20 cellular contexts compared by ENCODE assay signal in genomic region chr5:133034064-133034463, GRCh38. TPM values are rescaled to one million over a fixed set of nuclear protein-coding genes. Genes with fewer than 3 reads are reported as not detected.
A peak's percentile ranks its signal among the peaks of the same experiment; 100 is the strongest.
DNase-seq lines count a peak whose midpoint lies in the region; ATAC-seq and TF ChIP-seq lines count a peak whose summit lies in the region.
"Had no signal": no experiment of that assay in that cellular context is flagged by ENCODE, and none has a peak within 500 bp of the region (broad histone marks: within the 10 kb centered on the region; RNA-seq: fewer than 3 reads in every experiment).

No MANE protein-coding gene starts in this region.

- ATAC-seq in GM23338: no peak
- no peak for ATAC-seq in stimulated activated memory B cell treated with anti-CD40 and anti-IgM and Interleukin-4, amounts not matched to agents 10 μg/mL and 1 μg/mL and 100 μg/mL, for 72 hours
- no peak for ATAC-seq in Right ventricle myocardium superior (ENCODE audit: poor library complexity)
- ATAC-seq: Right ventricle myocardium inferior had no signal

- H3K27me3 Mint-ChIP-seq in GM23338 (ENCODE audit: insufficient read depth, low read depth, poor library complexity) (no peaks in the 10 kb centered on the region), endodermal cell (ENCODE audit: insufficient read depth) (no peaks in the 10 kb centered on the region), MCF 10A (ENCODE audit: insufficient read depth, unreplicated experiment) (no peaks in the 10 kb centered on the region)
- no peaks in the 10 kb centered on the region for H3K27me3 Mint-ChIP-seq in stimulated activated memory B cell treated with anti-CD40 and anti-IgM and Interleukin-4, amounts not matched to agents 10 μg/mL and 1 μg/mL and 100 μg/mL, for 72 hours

- H4K20me1 ChIP-seq in BLaER1: no peaks in the 10 kb centered on the region
- H4K20me1 ChIP-seq in GM23338 (replicated peaks; ENCODE audit: insufficient read depth): no peaks in the 10 kb centered on the region

- H3K4me1 ChIP-seq in BLaER1 (peaks cover 19% of the 10 kb centered on the region), GM23338 (ENCODE audit: insufficient read depth) (no peaks in the 10 kb centered on the region), endodermal cell (ENCODE audit: control insufficient read depth, insufficient read depth, low read length) (peaks cover 14% of the 10 kb centered on the region)

- H3K4me1 Mint-ChIP-seq in GM23338 (peaks cover 8% of the 10 kb centered on the region; the same call in 1 of the 3 replicates), endodermal cell (peaks cover 37% of the 10 kb centered on the region), MCF 10A (ENCODE audit: insufficient read depth, unreplicated experiment) (no peaks in the 10 kb centered on the region)
- peaks cover 37% of the 10 kb centered on the region for H3K4me1 Mint-ChIP-seq in stimulated activated memory B cell treated with anti-CD40 and anti-IgM and Interleukin-4, amounts not matched to agents 10 μg/mL and 1 μg/mL and 100 μg/mL, for 72 hours

- CTCF ChIA-PET in MCF 10A (lab: Yijun Ruan, JAX): interaction anchor here (0.5 kb wide), 1 partner anchor 214 kb away, joined by 3 read pairs; no protein-coding TSS in a partner anchor

- H3K4me3 Mint-ChIP-seq in GM23338 (no peak overlapping the region), endodermal cell (no peak overlapping the region), MCF 10A (ENCODE audit: unreplicated experiment) (no peak overlapping the region)
- H3K4me3 Mint-ChIP-seq in stimulated activated memory B cell treated with anti-CD40 and anti-IgM and Interleukin-4, amounts not matched to agents 10 μg/mL and 1 μg/mL and 100 μg/mL, for 72 hours: no peak overlapping the region
- H3K4me3 Mint-ChIP-seq: CD14-positive monocyte had no signal

- H3K9me3 ChIP-seq in BLaER1: no peaks in the 10 kb centered on the region
- H3K9me3 ChIP-seq in endodermal cell (ENCODE audit: control insufficient read depth, low read length): no peaks in the 10 kb centered on the region

- no peak for TF ChIP-seq CTCF in GM23338 (conservative IDR thresholded peaks at IDR 0.05; ENCODE audit: low read depth in 2 of 2)
- no peak for TF ChIP-seq CTCF in endodermal cell (conservative IDR thresholded peaks at IDR 0.05)
- no peak for TF ChIP-seq CTCF in MCF 10A (IDR thresholded peaks at IDR 0.05; ENCODE audit: unreplicated experiment)

- no peaks in the 10 kb centered on the region for H3K36me3 Mint-ChIP-seq in GM23338 (ENCODE audit: low read depth)
- no peaks in the 10 kb centered on the region for H3K36me3 Mint-ChIP-seq in endodermal cell (ENCODE audit: low read depth)
- H3K36me3 Mint-ChIP-seq in stimulated activated memory B cell treated with anti-CD40 and anti-IgM and Interleukin-4, amounts not matched to agents 10 μg/mL and 1 μg/mL and 100 μg/mL, for 72 hours: no peaks in the 10 kb centered on the region
- H3K36me3 Mint-ChIP-seq in MCF 10A (ENCODE audit: insufficient read depth, unreplicated experiment): peaks cover 10% of the 10 kb centered on the region
- H3K36me3 Mint-ChIP-seq: CD14-positive monocyte had no signal

- no TSS peak for BruUV-seq in MCF 10A (replicated peaks; lab: Mats Ljungman, UMichigan)

- H3K4me3 ChIP-seq in BLaER1: no peak overlapping the region
- no peak overlapping the region for H3K4me3 ChIP-seq in GM23338
- H3K4me3 ChIP-seq in endodermal cell (ENCODE audit: low read length): no peak overlapping the region
- H3K4me3 ChIP-seq: PC-9 had no signal

- H3K36me3 ChIP-seq in BLaER1 (no peaks in the 10 kb centered on the region), GM23338 (ENCODE audit: insufficient read depth) (no peaks in the 10 kb centered on the region), endodermal cell (ENCODE audit: control insufficient read depth, insufficient read depth, low read length) (no peaks in the 10 kb centered on the region)

- H3K4me2 ChIP-seq in BLaER1 (peak overlapping the region; percentile 8; the same call in 1 of the 2 replicates), GM23338 (no peak overlapping the region)
- H3K4me2 ChIP-seq: PC-9 had no signal

- H3K27me3 ChIP-seq in BLaER1: no peaks in the 10 kb centered on the region
- H3K27me3 ChIP-seq in GM23338 (ENCODE audit: insufficient read depth): no peaks in the 10 kb centered on the region
- no peaks in the 10 kb centered on the region for H3K27me3 ChIP-seq in endodermal cell (ENCODE audit: control insufficient read depth, insufficient read depth, low read length, poor library complexity, severe bottlenecking)

- H3F3A ChIP-seq in GM23338 (replicated peaks; ENCODE audit: low read depth): no peaks in the 10 kb centered on the region

- intact Hi-C loops in MCF 10A (cut with micrococcal nuclease): no loop called here
- intact Hi-C loops in Right ventricle myocardium superior (cut with DNase I): no loop called here

- H3K27ac ChIP-seq in BLaER1 (no peak overlapping the region), GM23338 (ENCODE audit: low read depth) (no peak overlapping the region), endodermal cell (ENCODE audit: low read depth, low read length) (no peak overlapping the region)
- H3K27ac ChIP-seq: HL-60, PC-9 had no signal

- DNase-seq in GM23338 (ENCODE audit: low spot score): no peak
- DNase-seq in endodermal cell: no peak
- no peak for DNase-seq in MCF 10A (ENCODE audit: unreplicated experiment)
- DNase-seq in superior temporal gyrus (ENCODE audit: extremely low spot score): no peak
- no peak for DNase-seq in Right ventricle myocardium superior
- DNase-seq: AML-193, Calu3, NCI-H1092, NCI-H1436, NCI-H187, NCI-H2081 treated with DMSO at 0.1 percent for 48 hours, NCI-H2171 treated with DMSO at 0.1 percent for 48 hours, NCI-H524, NCI-H748 treated with DMSO at 0.1 percent for 48 hours, PC-9 had no signal

- no peaks in the 10 kb centered on the region for H3K9me3 Mint-ChIP-seq in GM23338
- no peaks in the 10 kb centered on the region for H3K9me3 Mint-ChIP-seq in endodermal cell
- H3K9me3 Mint-ChIP-seq in stimulated activated memory B cell treated with anti-CD40 and anti-IgM and Interleukin-4, amounts not matched to agents 10 μg/mL and 1 μg/mL and 100 μg/mL, for 72 hours: peaks cover 5% of the 10 kb centered on the region
- no peaks in the 10 kb centered on the region for H3K9me3 Mint-ChIP-seq in MCF 10A (ENCODE audit: unreplicated experiment)

- no peaks in the 10 kb centered on the region for H3K9me2 ChIP-seq in GM23338 (ENCODE audit: insufficient read depth)

- 95 to 100% methylated on average over 2 to 11 of the region's 11 CpGs for WGBS in endodermal cell (ENCODE audit: insufficient coverage in 1 of 2, insufficient read length in 1 of 2), 2 experiments

- POLR2A ChIA-PET in MCF 10A (lab: Yijun Ruan, JAX): interaction anchor here (0.6 to 1.0 kb wide), 4 partner anchors 15 to 197 kb away, joined by 3 to 10 read pairs (median 4); partner anchors contain the start of gene HSPA4

- no peak overlapping the region for H3K9ac ChIP-seq in BLaER1
- no peak overlapping the region for H3K9ac ChIP-seq in endodermal cell (ENCODE audit: extremely low read depth, low read length, poor library complexity, severe bottlenecking)

- H3K27ac Mint-ChIP-seq in GM23338 (no peak overlapping the region), endodermal cell (peak overlapping the region; percentile 13), MCF 10A (ENCODE audit: low read depth, unreplicated experiment) (no peak overlapping the region)
- H3K27ac Mint-ChIP-seq in stimulated activated memory B cell treated with anti-CD40 and anti-IgM and Interleukin-4, amounts not matched to agents 10 μg/mL and 1 μg/mL and 100 μg/mL, for 72 hours: peak overlapping the region; percentile 88
- H3K27ac Mint-ChIP-seq: CD14-positive monocyte had no signal

- H3K79me2 ChIP-seq in GM23338 (replicated peaks; ENCODE audit: insufficient read depth): no peaks in the 10 kb centered on the region

- 0 out of 2 replicates have a peak overlapping the region, but pooled peaks have one; percentile 84 for H2AFZ ChIP-seq in GM23338
- H2AFZ ChIP-seq: PC-9 had no signal

TF ChIP-seq in GM23338, 12 proteins besides CTCF, POLR2A, EP300 and RAD21 (continues in another document):
- no peak for TF ChIP-seq JUNB (IDR thresholded peaks at IDR 0.05; ENCODE audit: unreplicated experiment)
- no peak for TF ChIP-seq ZNF331 (CRISPR knock-in tag; IDR thresholded peaks at IDR 0.05; ENCODE audit: low read depth)
- TF ChIP-seq ETS1 (IDR thresholded peaks at IDR 0.05): no peak
- TF ChIP-seq POLR2AphosphoS5 (IDR thresholded peaks at IDR 0.05; ENCODE audit: low read depth): no peak

RNA-seq across cellular contexts. Expression of gene ZCCHC10, which starts 7.7 kb away (rescaled TPM):
- total RNA-seq in GM23338 (2014; rRNA removed; shearing (Covaris generic)): 25.3 and 29.2 TPM in 2 replicates
- polyA plus RNA-seq in GM23338 (2016; fragmentation: Nextera tagmentation; extraction: Ambion mirVana): 86.0 and 90.1 TPM in 2 replicates
- 10 to 100 TPM; 35.1 to 36.6 TPM for total RNA-seq in endodermal cell
- polyA plus RNA-seq in endodermal cell (2013, experiment 1 of 2): 28.9 TPM
- 33.2 TPM for polyA plus RNA-seq in endodermal cell (2013, experiment 2 of 2)
- 35.0 and 37.7 TPM in 2 replicates for total RNA-seq in MCF 10A (2022)
- total RNA-seq in Right ventricle myocardium superior: 14.7 TPM

RNA-seq across cellular contexts. Expression of gene HSPA4, which starts 17.7 kb away (rescaled TPM):
- total RNA-seq in GM23338 (2014; rRNA removed; shearing (Covaris generic)): 340 and 371 TPM in 2 replicates
- 288 and 343 TPM in 2 replicates for polyA plus RNA-seq in GM23338 (2016; fragmentation: Nextera tagmentation; extraction: Ambion mirVana)
- 100 to 1,000 TPM; 245 to 287 TPM for total RNA-seq in endodermal cell
- 147 TPM for polyA plus RNA-seq in endodermal cell (2013, experiment 1 of 2)
- 145 TPM for polyA plus RNA-seq in endodermal cell (2013, experiment 2 of 2)
- 173 and 218 TPM in 2 replicates for total RNA-seq in MCF 10A (2022)
- 68.8 TPM for total RNA-seq in Right ventricle myocardium superior

Comparison
In these comparisons a context has a peak if more than half of its experiments do, and no peak if none do; other contexts are left out.
1. H3K27ac Mint-ChIP-seq: peak in endodermal cell (single experiment) and stimulated activated memory B cell treated with anti-CD40 and anti-IgM and Interleukin-4, amounts not matched to agents 10 μg/mL and 1 μg/mL and 100 μg/mL, for 72 hours (single experiment); none in GM23338 (single experiment) and MCF 10A (single experiment).